In genomic region chr12:22740656-22741350, GRCh38 we compare ENCODE assay signal across 18 cellular contexts.
"Had no signal": no experiment of that assay in that cellular context is flagged by ENCODE, and none has a peak within 500 bp of the region (broad histone marks: within the 10 kb centered on the region; RNA-seq: fewer than 3 reads in every experiment).

No MANE protein-coding gene starts in this region.

- H3K4me3 Mint-ChIP-seq: activated naive CD8-positive, alpha-beta T cell; naive thymus-derived CD8-positive, alpha-beta T cell; stimulated activated effector memory CD8-positive, alpha-beta T cell treated with anti-CD3 and anti-CD28 coated beads, Interleukin-12 subunit alpha, Interleukin-12 subunit beta, amount 100 ng/mL, for 72 hours had no signal

- DNase-seq: activated CD4-positive, alpha-beta T cell treated with anti-CD3 and anti-CD28 coated beads for 1 hour; activated CD4-positive, alpha-beta T cell treated with anti-CD3 and anti-CD28 coated beads, Interleukin-2, amount 50 U/mL, for 48 hours; activated gamma-delta T cell; activated T-cell treated with anti-CD3 and anti-CD28 coated beads, Interleukin-2, amount 50 U/mL, for 48 hours; esophagus squamous epithelium; gastrocnemius medialis; hypothalamus; left cardiac atrium; lower lobe of right lung; mucosa of descending colon; naive thymus-derived CD8-positive, alpha-beta T cell; posterior cingulate gyrus; tibial artery; uterus had no signal

- H3K4me2 ChIP-seq: smooth muscle cell had no signal

- H3K4me1 Mint-ChIP-seq: naive thymus-derived CD8-positive, alpha-beta T cell; stimulated activated effector memory CD8-positive, alpha-beta T cell treated with anti-CD3 and anti-CD28 coated beads, Interleukin-12 subunit alpha, Interleukin-12 subunit beta, amount 100 ng/mL, for 72 hours had no signal

- H3K27me3 ChIP-seq: esophagus squamous epithelium, gastrocnemius medialis, right atrium auricular region, tibial artery, uterus had no signal

- ATAC-seq: gastrocnemius medialis; left cardiac atrium; lower lobe of right lung; mucosa of descending colon; naive thymus-derived CD8-positive, alpha-beta T cell; stimulated activated effector memory CD8-positive, alpha-beta T cell treated with anti-CD3 and anti-CD28 coated beads, Interleukin-12 subunit alpha, Interleukin-12 subunit beta, amount 100 ng/mL, for 72 hours had no signal

- H3K36me3 Mint-ChIP-seq: activated naive CD8-positive, alpha-beta T cell; naive thymus-derived CD8-positive, alpha-beta T cell; stimulated activated effector memory CD8-positive, alpha-beta T cell treated with anti-CD3 and anti-CD28 coated beads, Interleukin-12 subunit alpha, Interleukin-12 subunit beta, amount 100 ng/mL, for 72 hours had no signal

- H3K27ac ChIP-seq: esophagus squamous epithelium, gastrocnemius medialis, lower lobe of right lung, right atrium auricular region, tibial artery, uterus had no signal

- H3K4me1 ChIP-seq: esophagus squamous epithelium, gastrocnemius medialis, lower lobe of right lung, right atrium auricular region, uterus had no signal

- H3K27ac Mint-ChIP-seq: activated naive CD8-positive, alpha-beta T cell; naive thymus-derived CD8-positive, alpha-beta T cell; stimulated activated effector memory CD8-positive, alpha-beta T cell treated with anti-CD3 and anti-CD28 coated beads, Interleukin-12 subunit alpha, Interleukin-12 subunit beta, amount 100 ng/mL, for 72 hours had no signal

- H3K36me3 ChIP-seq: gastrocnemius medialis, lower lobe of right lung, right atrium auricular region, tibial artery, uterus had no signal

- H3K4me3 ChIP-seq: esophagus squamous epithelium, gastrocnemius medialis, lower lobe of right lung, mucosa of descending colon, right atrium auricular region, smooth muscle cell, tibial artery, uterus had no signal

- H3K9me3 ChIP-seq: esophagus squamous epithelium, gastrocnemius medialis, lower lobe of right lung, mucosa of descending colon, right atrium auricular region, tibial artery, uterus had no signal
